Comparison of ENCODE assay signal across 15 cellular contexts in the genomic region with DNA sequence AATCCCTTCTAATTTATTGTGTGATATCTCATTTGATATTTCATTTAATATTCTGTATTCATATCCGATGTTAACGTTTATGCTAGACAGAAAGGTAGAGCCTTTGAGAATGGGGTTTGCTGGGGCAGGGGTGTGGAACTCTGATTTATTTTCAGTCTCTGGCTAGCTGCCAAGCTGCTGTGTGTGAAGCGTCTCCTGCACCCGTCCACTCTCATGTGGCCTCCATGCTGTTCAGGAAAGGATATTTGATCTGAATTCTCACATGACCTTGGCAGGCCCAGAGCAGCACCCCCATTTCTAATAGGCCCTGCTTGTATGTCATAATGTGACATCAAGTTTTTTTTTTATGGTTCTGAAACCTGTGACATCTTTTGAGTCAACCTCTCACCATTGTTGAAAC. TPM values are rescaled to one million over a fixed set of nuclear protein-coding genes. Genes with fewer than 3 reads are reported as not detected.
DNase-seq lines count a peak whose midpoint lies in the region; ATAC-seq, FAIRE-seq and TF ChIP-seq lines count a peak whose summit lies in the region.
"Had no signal": no experiment of that assay in that cellular context is flagged by ENCODE, and none has a peak within 500 bp of the region (broad histone marks: within the 10 kb centered on the region; RNA-seq: fewer than 3 reads in every experiment).

No MANE protein-coding gene starts in this region.

- in situ Hi-C loops in K562 (cut with MboI), result no loop called here

- DNase-seq in BJ (ENCODE audit: low read depth) (no peak), K562 (ENCODE audit: extremely low read depth in 1 of 4, low spot score in 3 of 4) (no peak), right atrium auricular region (ENCODE audit: low spot score) (no peak), NCI-H2081 treated with DMSO at 0.1 percent for 48 hours (lab: John Stamatoyannopoulos, UW) (no peak), small intestine (no peak), BE2C (no peak)
- DNase-seq: glutamatergic neuron, midbrain, NCI-H69, SHP77, WERI-Rb-1 had no signal

- TF ChIP-seq POLR2A in K562 (conservative IDR thresholded peaks at IDR 0.05), result no peak

- no peaks in the 10 kb centered on the region for H3K79me2 ChIP-seq in K562 (ENCODE audit: control insufficient read depth, insufficient read depth, low read length)

- peak overlapping the region; percentile 82; the same call in 1 of the 2 replicates for H3K4me2 ChIP-seq in K562 (ENCODE audit: insufficient read depth, low read length)

- H3K9me1 ChIP-seq in K562 (ENCODE audit: control insufficient read depth, insufficient read depth, low read length), result no peaks in the 10 kb centered on the region

- H3K9ac ChIP-seq in K562 (ENCODE audit: insufficient read depth in 1 of 2, low read depth in 2 of 2, low read length in 2 of 2) (no peak overlapping the region), rectal smooth muscle tissue (ENCODE audit: low read length) (no peak overlapping the region)

- H2AFZ ChIP-seq in K562 (ENCODE audit: low read depth, low read length), result no peak overlapping the region

- H3K27me3 ChIP-seq in BJ (ENCODE audit: control insufficient read depth, insufficient read depth, low read length) (no peaks in the 10 kb centered on the region), K562 (ENCODE audit: control insufficient read depth in 2 of 2, insufficient read depth in 2 of 2, low read length in 2 of 2) (no peaks in the 10 kb centered on the region), right atrium auricular region (no peaks in the 10 kb centered on the region), rectal smooth muscle tissue (ENCODE audit: control insufficient read depth, insufficient read depth, low read length) (no peaks in the 10 kb centered on the region), small intestine (ENCODE audit: control insufficient read depth in 2 of 2, insufficient read depth in 2 of 2, low read length in 2 of 2) (peaks cover 3% of the 10 kb centered on the region in 2 donors), BE2C (peaks cover 8% of the 10 kb centered on the region; the same call in 1 of the 2 replicates)

- H3K4me1 ChIP-seq in K562 (replicated peaks in 1 of 2; ENCODE audit: control insufficient read depth in 2 of 2, insufficient read depth in 2 of 2, low read length in 2 of 2) (peaks cover 9 to 16% of the 10 kb centered on the region in 2 experiments; a peak in 3 of 5 replicates), right atrium auricular region (peaks cover 0 to 34% of the 10 kb centered on the region in 2 donors), rectal smooth muscle tissue (ENCODE audit: control insufficient read depth, insufficient read depth, low read length) (peaks cover 3% of the 10 kb centered on the region), small intestine (ENCODE audit: control insufficient read depth in 2 of 2, insufficient read depth in 1 of 2, low read depth in 1 of 2, low read length in 1 of 2) (peaks cover 0 to 2% of the 10 kb centered on the region in 2 donors), BE2C (no peaks in the 10 kb centered on the region)

- 42% methylated on average over 4 of the region's 4 CpGs for WGBS in K562 (ENCODE audit: insufficient coverage, low coverage, missing lambda C conversion rate)
- whole genome bisulfite sequencing in small intestine, 3 donors, result 58 to 69% (median 62%) methylated on average over 4 of the region's 4 CpGs

- TF ChIP-seq EP300 in K562 (IDR thresholded peaks at IDR 0.05; ENCODE audit: low read length), result no peak

- no TSS peak for BruUV-seq in K562 (replicated peaks; lab: Mats Ljungman, UMichigan)

- H3K36me3 ChIP-seq in BJ (ENCODE audit: control insufficient read depth, insufficient read depth, low read length) (peaks cover 13% of the 10 kb centered on the region), K562 (ENCODE audit: control insufficient read depth, insufficient read depth, low read length) (no peaks in the 10 kb centered on the region; the same call in 2 of the 3 replicates), right atrium auricular region (peaks cover 21% of the 10 kb centered on the region), rectal smooth muscle tissue (ENCODE audit: control insufficient read depth, insufficient read depth, low read length) (no peaks in the 10 kb centered on the region), small intestine (ENCODE audit: control insufficient read depth in 2 of 2, insufficient read depth in 2 of 2, low read length in 2 of 2) (no peaks in the 10 kb centered on the region), BE2C (no peaks in the 10 kb centered on the region)
- H3K36me3 ChIP-seq: WERI-Rb-1 had no signal

- no peak for TF ChIP-seq RAD21 in K562 (CRISPR knock-in tag; conservative IDR thresholded peaks at IDR 0.05 in 1 of 2, IDR thresholded peaks at IDR 0.05 in 1 of 2)

- H3K4me3 ChIP-seq in BJ (ENCODE audit: low read depth, low read length), result peak overlapping the region; percentile 61
- no peak overlapping the region for H3K4me3 ChIP-seq in K562
- H3K4me3 ChIP-seq in right atrium auricular region, result peak overlapping the region; percentile 70 to 74
- peak overlapping the region; percentile 82 for H3K4me3 ChIP-seq in rectal smooth muscle tissue (ENCODE audit: low read length)
- H3K4me3 ChIP-seq in small intestine (ENCODE audit: low read depth in 1 of 2, low read length in 2 of 2), result no peak overlapping the region
- H3K4me3 ChIP-seq in BE2C (ENCODE audit: low read depth, low read length), result no peak overlapping the region

- intact Hi-C loops in K562 (cut with micrococcal nuclease), result no loop called here

- CTCF ChIA-PET in BJ (lab: Yijun Ruan, JAX) (interaction anchor here (0.5 to 3.2 kb wide), 7 partner anchors 9 to 124 kb away, joined by 3 to 16 read pairs (median 3); no protein-coding TSS in a partner anchor), K562 (lab: Yijun Ruan, JAX; ENCODE audit: low intra/inter-chr PET ratio) (no interaction called here)

- ATAC-seq in K562 (no peak), GM18511 (IDR thresholded peaks at IDR 0.05; ENCODE audit: unreplicated experiment) (no peak)

- no peak overlapping the region for H3K27ac ChIP-seq in K562 (ENCODE audit: extremely low read depth, low read depth, low read length)
- H3K27ac ChIP-seq in right atrium auricular region, result peak overlapping the region; percentile 85 to 93
- H3K27ac ChIP-seq in rectal smooth muscle tissue (ENCODE audit: low read depth, low read length), result no peak overlapping the region
- peak overlapping the region in 1 of 2 donors; percentile 97 for H3K27ac ChIP-seq in small intestine (ENCODE audit: low read depth in 1 of 2, low read length in 1 of 2)
- H3K27ac ChIP-seq: WERI-Rb-1 had no signal

- H3K9me3 ChIP-seq in K562 (replicated peaks; ENCODE audit: control insufficient read depth, insufficient read depth, low read depth, low read length), result peaks cover 7% of the 10 kb centered on the region
- H3K9me3 ChIP-seq in right atrium auricular region, result peaks cover 0 to 42% of the 10 kb centered on the region in 2 donors
- H3K9me3 ChIP-seq in small intestine (ENCODE audit: control insufficient read depth, low read depth), result no peaks in the 10 kb centered on the region
- H3K9me3 ChIP-seq in BE2C, result no peaks in the 10 kb centered on the region

- FAIRE-seq in K562 (lab: Jason Lieb, UNC), result no peak
- FAIRE-seq in small intestine (lab: Jason Lieb, UNC), result no peak
- FAIRE-seq: G401.6 had no signal

- POLR2A ChIA-PET in BJ (lab: Charles Lee) (no interaction called here), K562 (lab: Yijun Ruan, JAX) (interaction anchor here (1.2 kb wide), 1 partner anchor 89 kb away, joined by 3 read pairs; no protein-coding TSS in a partner anchor)

- H4K20me1 ChIP-seq in K562 (replicated peaks; ENCODE audit: control insufficient read depth, insufficient read depth, low read length), result no peaks in the 10 kb centered on the region

- TF ChIP-seq CTCF in BJ (IDR thresholded peaks at IDR 0.05; ENCODE audit: insufficient read depth, low read depth, low read length) (no peak), K562 (IDR thresholded peaks at IDR 0.05 in 2 of 3, conservative IDR thresholded peaks at IDR 0.05 in 1 of 3; ENCODE audit: insufficient read depth in 2 of 3, low read depth in 1 of 3, low read length in 3 of 3) (no peak), right atrium auricular region (IDR thresholded peaks at IDR 0.05) (no peak), BE2C (IDR thresholded peaks at IDR 0.05; ENCODE audit: low read depth, low read length) (no peak)

RNA-seq across cellular contexts. Expression of gene IL1R1, which starts 1.6 kb away (rescaled TPM):
- polyA plus RNA-seq in BJ (2011; rRNA removed), result 37.3 and 43.4 TPM in 2 replicates
- 16.3 and 18.5 TPM in 2 replicates for polyA minus RNA-seq in BJ (2011; rRNA and poly(A)+ RNA removed)
- 1.9 and 3.7 TPM in 2 replicates for total RNA-seq in K562 (2011; cell fraction: chromatin; rRNA removed; ENCODE audit: low replicate concordance)
- 0.83 and 0.92 TPM in 2 replicates for total RNA-seq in K562 (2011; cell fraction: nucleolus; rRNA removed)
- total RNA-seq in K562 (2011; cell fraction: nucleoplasm; rRNA removed), result 2.3 and 4.2 TPM in 2 replicates
- total RNA-seq in K562 (2014; rRNA removed), result 0.90 and 1.00 TPM in 2 replicates
- 1.4 and 2.2 TPM in 2 replicates for total RNA-seq in K562 (2014; rRNA removed; fragmentation: Illumina TruSeq; extraction: Trizol)
- 2.0 and 2.5 TPM in 2 replicates for total RNA-seq in K562 (2015; rRNA removed; fragmentation: Illumina TruSeq; extraction: Trizol)
- total RNA-seq in K562 (2021), result 1.6 and 2.5 TPM in 2 replicates
- polyA plus RNA-seq in K562 (2011; rRNA removed), result 1.5 and 3.9 TPM in 2 replicates
- 1.3 and 1.6 TPM in 2 replicates for polyA plus RNA-seq in K562 (2011; cell fraction: cytosol; rRNA removed)
- polyA plus RNA-seq in K562 (2011; cell fraction: nucleus; rRNA removed), result 0.83 and 1.3 TPM in 2 replicates
- 1.7 and 2.9 TPM in 2 replicates for polyA plus RNA-seq in K562 (2012)
- polyA plus RNA-seq in K562 (2014; fragmentation: Illumina TruSeq; extraction: Trizol), result 2.6 and 2.9 TPM in 2 replicates
- polyA plus RNA-seq in K562 (2014; fragmentation: Nextera tagmentation; extraction: Ambion mirVana), result 1 to 10 TPM in 1 of 2 experiments, under 1 TPM in 1; 0.81 to 1.2 TPM
- 1.6 and 2.5 TPM in 2 replicates for polyA plus RNA-seq in K562 (2014; rRNA removed)
- 1.5 and 2.4 TPM in 2 replicates for polyA minus RNA-seq in K562 (2011; rRNA and poly(A)+ RNA removed)
- 1.1 and 3.4 TPM in 2 replicates for polyA minus RNA-seq in K562 (2011; cell fraction: cytosol; rRNA and poly(A)+ RNA removed)
- 0.78 and 0.81 TPM in 2 replicates for polyA minus RNA-seq in K562 (2011; cell fraction: nucleus; rRNA and poly(A)+ RNA removed)
- 10 to 100 TPM; 28.7 to 86.2 TPM for total RNA-seq in right atrium auricular region
- 10 to 100 TPM in 2 of 3 donors, 1 to 10 TPM in 1; 2.9 to 36.7 (median 18.4) TPM for polyA plus RNA-seq in small intestine
- 0.26 TPM for polyA plus RNA-seq in BE2C (2012; ENCODE audit: insufficient read depth, insufficient read length, low read depth)

RNA-seq across cellular contexts. Expression of gene IL1RL2, which starts 42.7 kb away (rescaled TPM):
- 0.09 and 0.11 TPM in 2 replicates for polyA plus RNA-seq in BJ (2011; rRNA removed)
- 0.15 and 0.28 TPM in 2 replicates for polyA minus RNA-seq in BJ (2011; rRNA and poly(A)+ RNA removed)
- not detected in 2 replicates for total RNA-seq in K562 (2011; cell fraction: chromatin; rRNA removed; ENCODE audit: low replicate concordance)
- not detected in 2 replicates for total RNA-seq in K562 (2011; cell fraction: nucleolus; rRNA removed)
- total RNA-seq in K562 (2011; cell fraction: nucleoplasm; rRNA removed), result not detected in 2 replicates
- total RNA-seq in K562 (2014; rRNA removed), result not detected in 2 replicates
- not detected in 2 replicates for total RNA-seq in K562 (2014; rRNA removed; fragmentation: Illumina TruSeq; extraction: Trizol)
- not detected in 2 replicates for total RNA-seq in K562 (2015; rRNA removed; fragmentation: Illumina TruSeq; extraction: Trizol)
- total RNA-seq in K562 (2021), result not detected in 2 replicates
- not detected in 2 replicates for polyA plus RNA-seq in K562 (2011; rRNA removed)
- not detected in 2 replicates for polyA plus RNA-seq in K562 (2011; cell fraction: cytosol; rRNA removed)
- not detected in 2 replicates for polyA plus RNA-seq in K562 (2011; cell fraction: nucleus; rRNA removed)
- not detected in 2 replicates for polyA plus RNA-seq in K562 (2012)
- polyA plus RNA-seq in K562 (2014; fragmentation: Illumina TruSeq; extraction: Trizol), result not detected in 2 replicates
- not detected for polyA plus RNA-seq in K562 (2014; fragmentation: Nextera tagmentation; extraction: Ambion mirVana)
- not detected in 2 replicates for polyA plus RNA-seq in K562 (2014; rRNA removed)
- polyA minus RNA-seq in K562 (2011; rRNA and poly(A)+ RNA removed), result not detected in 2 replicates
- polyA minus RNA-seq in K562 (2011; cell fraction: cytosol; rRNA and poly(A)+ RNA removed), result not detected in 2 replicates
- not detected in 2 replicates for polyA minus RNA-seq in K562 (2011; cell fraction: nucleus; rRNA and poly(A)+ RNA removed)
- under 1 TPM in 1 of 2 donors, not detected in 1; 0.55 TPM for total RNA-seq in right atrium auricular region
- polyA plus RNA-seq in small intestine, result under 1 TPM in 1 of 3 donors, not detected in 2; 0.34 TPM
- polyA plus RNA-seq in BE2C (2012; ENCODE audit: insufficient read depth, insufficient read length, low read depth), result not detected
- total RNA-seq: activated T-helper 2 cell treated with anti-CD3 and anti-CD28 coated beads, Interferon-gamma antibody, Interleukin-2, Interleukin-4, amounts not matched to agents 10 μg/mL and 5 μg/mL and 100 μg/mL, durations not matched to agents 14 hours and 24 hours and 36 hours had no signal

Comparison
In these comparisons a context has a peak if more than half of its experiments do, and no peak if none do; other contexts are left out.
1. H3K4me3 ChIP-seq: peak in BJ (single experiment), right atrium auricular region (2 of 2) and rectal smooth muscle tissue (single experiment); none in K562 (single experiment), small intestine (0 of 2) and BE2C (single experiment).
2. H3K27ac ChIP-seq: peak in right atrium auricular region (2 of 2); none in K562 (single experiment) and rectal smooth muscle tissue (single experiment).